ENCODE assay signal across 17 cellular contexts in the genomic region with DNA sequence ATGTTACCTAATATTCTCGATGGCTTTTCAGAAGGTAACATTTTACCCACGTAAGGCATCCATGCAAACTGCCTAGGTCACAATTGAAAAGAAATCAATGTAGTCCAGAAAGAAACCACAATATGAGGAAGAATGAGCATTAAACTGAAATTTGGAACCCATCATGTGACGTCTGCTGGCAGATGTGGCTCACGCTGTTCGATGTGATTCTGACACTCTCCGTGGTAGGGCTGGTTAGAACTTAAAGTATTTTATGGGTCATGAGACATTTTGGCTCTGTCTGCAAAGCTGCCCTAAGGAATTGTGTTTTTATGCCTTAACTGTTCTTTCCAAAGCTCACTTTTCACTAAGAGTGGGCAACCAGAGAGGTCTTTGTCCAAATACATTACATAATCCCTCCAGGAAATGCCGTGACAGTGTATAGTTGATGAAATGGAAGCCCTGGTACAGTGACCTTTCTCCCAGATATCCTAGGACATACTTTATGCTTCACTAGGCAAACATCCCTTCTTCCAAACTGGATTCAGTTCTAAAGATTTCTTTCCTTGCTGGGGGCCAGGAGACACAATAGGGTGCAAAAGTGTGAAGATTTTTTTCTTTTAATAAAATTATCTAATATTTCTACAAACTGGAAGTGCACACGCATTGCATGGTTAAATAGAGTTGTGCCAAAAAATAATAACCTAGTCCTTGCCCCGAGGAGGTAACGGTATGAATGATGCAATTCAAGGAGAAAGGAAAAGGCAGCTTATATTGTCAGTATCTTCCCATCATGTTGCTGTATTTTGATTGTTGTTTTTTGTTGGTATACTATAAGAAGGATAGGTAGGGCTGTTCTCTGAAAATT.
DNase-seq lines count a peak whose midpoint lies in the region; ATAC-seq, FAIRE-seq and TF ChIP-seq lines count a peak whose summit lies in the region.
"Had no signal": no experiment of that assay in that cellular context is flagged by ENCODE, and none has a peak within 500 bp of the region (broad histone marks: within the 10 kb centered on the region; RNA-seq: fewer than 3 reads in every experiment).

No MANE protein-coding gene starts in this region.

- TF ChIP-seq RAD21 in H1 (IDR thresholded peaks at IDR 0.05 in 1 of 2, conservative IDR thresholded peaks at IDR 0.05 in 1 of 2; ENCODE audit: low read depth in 2 of 2, low read length in 2 of 2) = no peak

- no peak overlapping the region for H2BK5ac ChIP-seq in H1 (ENCODE audit: low read depth, low read length)

- TF ChIP-seq POLR2A in H1 (IDR thresholded peaks at IDR 0.05; ENCODE audit: control extremely low read depth in 1 of 2, low read depth in 2 of 2, low read length in 2 of 2) (no peak), stomach (IDR thresholded peaks at IDR 0.05) (no peak)

- H3K18ac ChIP-seq in H1 (ENCODE audit: extremely low read depth, low read length) = no peak overlapping the region

- H3K79me1 ChIP-seq in H1 (ENCODE audit: low read depth, low read length) = no peaks in the 10 kb centered on the region

- H2BK15ac ChIP-seq in H1 (ENCODE audit: low read length) = no peak overlapping the region

- no peak overlapping the region for H3K4ac ChIP-seq in H1 (replicated peaks; ENCODE audit: insufficient read length, low read depth, low read length)

- H4K20me1 ChIP-seq in H1 (replicated peaks in 1 of 2; ENCODE audit: control insufficient read depth in 1 of 2, insufficient read depth in 2 of 2, low read length in 2 of 2) = no peaks in the 10 kb centered on the region

- H3K14ac ChIP-seq in H1 (ENCODE audit: insufficient read length) = no peak overlapping the region

- POLR2A ChIA-PET in H1 (lab: Charles Lee; ENCODE audit: partially characterized antibody) = no interaction called here

- no peak overlapping the region for H3K27ac ChIP-seq in H1 (ENCODE audit: low read depth, low read length)
- H3K27ac ChIP-seq in lower lobe of right lung = no peak overlapping the region
- no peak overlapping the region for H3K27ac ChIP-seq in stomach
- H3K27ac ChIP-seq: dorsolateral prefrontal cortex had no signal

- 88% methylated on average over 10 of the region's 10 CpGs; no CpG with 5 or more reads in 1 of the 2 experiments for WGBS in H1 (ENCODE audit: extremely low coverage in 1 of 2, insufficient coverage in 1 of 2, insufficient read length in 1 of 2, insufficient replicate concordance in 2 of 2, low coverage in 1 of 2, low lambda C conversion rate in 2 of 2, missing lambda C conversion rate in 1 of 2), 2 experiments
- 57 to 75% (median 68%) methylated on average over 10 of the region's 10 CpGs for WGBS in stomach, 5 donors

- TF ChIP-seq CTCF in H1 (IDR thresholded peaks at IDR 0.05; ENCODE audit: control extremely low read depth in 1 of 3, insufficient read depth in 1 of 3, low read depth in 1 of 3, low read length in 3 of 3) = no peak
- no peak for TF ChIP-seq CTCF in lower lobe of right lung (IDR thresholded peaks at IDR 0.05)
- no peak for TF ChIP-seq CTCF in stomach (IDR thresholded peaks at IDR 0.05)

- DNase-seq in AG20443 (ENCODE audit: low spot score) (peak; percentile 14), NCI-H460 (ENCODE audit: extremely low read depth, low read depth) (peak; percentile 61), H1 (ENCODE audit: low read depth in 1 of 2, low spot score in 2 of 2) (no peak), lower lobe of right lung (no peak), stomach (no peak), NCI-H526 (lab: John Stamatoyannopoulos, UW) (no peak)
- DNase-seq: activated CD4-positive, alpha-beta T cell treated with anti-CD3 and anti-CD28 coated beads, Interleukin-2, amount 50 U/mL, for 1 hour; activated naive CD4-positive, alpha-beta T cell treated with anti-CD3 and anti-CD28 coated beads, Interleukin-2, amount 50 U/mL, for 16 hours; dorsolateral prefrontal cortex; naive B cell; NCI-H345; stimulated activated CD4-positive, alpha-beta T cell treated with anti-CD3 and anti-CD28 coated beads, Interleukin-1b, Interleukin-23, amount 100 ng/mL, for 48 hours; stimulated activated naive CD8-positive, alpha-beta T cell treated with anti-CD3 and anti-CD28 coated beads, Interleukin-15, amount 100 ng/mL, for 72 hours had no signal

- H3K56ac ChIP-seq in H1 (replicated peaks; ENCODE audit: insufficient read length, low read depth, low read length) = no peak overlapping the region

- H2BK12ac ChIP-seq in H1 (ENCODE audit: low read depth, low read length) = no peak overlapping the region

- H3K36me3 ChIP-seq in H1 (ENCODE audit: control insufficient read depth in 2 of 4, insufficient read depth in 4 of 4, low read length in 3 of 4) = no peaks in the 10 kb centered on the region
- no peaks in the 10 kb centered on the region for H3K36me3 ChIP-seq in lower lobe of right lung
- no peaks in the 10 kb centered on the region for H3K36me3 ChIP-seq in stomach

- H3K23me2 ChIP-seq in H1 (ENCODE audit: low read depth, low read length) = no peaks in the 10 kb centered on the region

- H3K4me2 ChIP-seq in H1 (ENCODE audit: insufficient read depth in 1 of 2, low read depth in 2 of 2, low read length in 2 of 2) = no peak overlapping the region

- no peak overlapping the region for H4K91ac ChIP-seq in H1 (replicated peaks; ENCODE audit: insufficient read length, low read length)

- no peak for FAIRE-seq in H1 (lab: Jason Lieb, UNC)
- FAIRE-seq: GM19239 had no signal

- H2BK20ac ChIP-seq in H1 (ENCODE audit: low read length) = no peak overlapping the region

- CTCF ChIA-PET in H1 (lab: Charles Lee; ENCODE audit: partially characterized antibody) = interaction anchor here (1.5 kb wide), 1 partner anchor 363 kb away, joined by 3 read pairs; no protein-coding TSS in a partner anchor

- H3K9ac ChIP-seq in H1 (replicated peaks in 1 of 4; ENCODE audit: extremely low read depth in 1 of 4, low read depth in 3 of 4, low read length in 3 of 4) = no peak overlapping the region

- TF ChIP-seq EP300 in H1 (IDR thresholded peaks at IDR 0.05; ENCODE audit: borderline replicate concordance in 1 of 2, low read depth in 2 of 2, low read length in 2 of 2) = no peak
- no peak for TF ChIP-seq EP300 in stomach (IDR thresholded peaks at IDR 0.05)

- H3K4me3 ChIP-seq in H1 (ENCODE audit: extremely low read depth in 1 of 4, insufficient read depth in 2 of 4, low read depth in 3 of 4, low read length in 4 of 4) (no peak overlapping the region), lower lobe of right lung (no peak overlapping the region), stomach (no peak overlapping the region)

- H3K9me3 ChIP-seq in H1 (ENCODE audit: insufficient read depth in 2 of 2, low read depth in 1 of 2, low read length in 1 of 2) (no peaks in the 10 kb centered on the region), lower lobe of right lung (no peaks in the 10 kb centered on the region), stomach (no peaks in the 10 kb centered on the region)

- H4K8ac ChIP-seq in H1 (ENCODE audit: extremely low read depth, insufficient read depth, low read length) = no peak overlapping the region

- H2AK5ac ChIP-seq in H1 (ENCODE audit: low read depth, low read length) = no peak overlapping the region

- H3K27me3 ChIP-seq in H1 (replicated peaks in 1 of 4; ENCODE audit: control insufficient read depth in 3 of 4, extremely low read depth in 1 of 4, insufficient read depth in 3 of 4, low read length in 3 of 4) = no peaks in the 10 kb centered on the region
- H3K27me3 ChIP-seq in lower lobe of right lung (ENCODE audit: low read depth) = no peaks in the 10 kb centered on the region
- no peaks in the 10 kb centered on the region for H3K27me3 ChIP-seq in stomach
- H3K27me3 ChIP-seq: dorsolateral prefrontal cortex had no signal

- no peaks in the 10 kb centered on the region for H3K79me2 ChIP-seq in H1 (ENCODE audit: control insufficient read depth in 1 of 2, insufficient read depth in 2 of 2, low read length in 2 of 2)

- peak; percentile 21 to 60 for ATAC-seq in lower lobe of right lung
- ATAC-seq in GM19397 (IDR thresholded peaks at IDR 0.05; ENCODE audit: unreplicated experiment) = no peak
- no peak for ATAC-seq in SK-N-SH treated with all-trans-retinoic acid at 6 μM for 48 hours
- ATAC-seq: HCT116; stimulated activated naive CD8-positive, alpha-beta T cell treated with anti-CD3 and anti-CD28 coated beads, Interleukin-15, amount 100 ng/mL, for 72 hours had no signal

- H4K5ac ChIP-seq in H1 (ENCODE audit: insufficient read length, low read depth, low read length) = no peak overlapping the region

- H3K23ac ChIP-seq in H1 (ENCODE audit: insufficient read length) = no peak overlapping the region

- H2BK120ac ChIP-seq in H1 (replicated peaks; ENCODE audit: low read depth, low read length) = no peak overlapping the region

- peak overlapping the region; percentile 70 for H2AFZ ChIP-seq in H1 (ENCODE audit: low read length)

- intact Hi-C loops in lower lobe of right lung (cut with DNase I) = no loop called here
- intact Hi-C loops in stomach (cut with DNase I; ENCODE audit: low total_unique reads) = no loop called here

- H3K4me1 ChIP-seq in H1 (replicated peaks in 1 of 4; ENCODE audit: control insufficient read depth in 3 of 4, insufficient read depth in 4 of 4, low read length in 3 of 4) (peaks cover 0 to 4% (median under 1%) of the 10 kb centered on the region in 4 experiments; a peak in 3 of 7 replicates), lower lobe of right lung (peaks cover 9% of the 10 kb centered on the region), stomach (peaks cover 0 to 14% (median 5%) of the 10 kb centered on the region in 4 donors)

TF ChIP-seq in H1, 55 proteins besides CTCF, POLR2A, EP300 and RAD21:
- TF ChIP-seq NRF1 (IDR thresholded peaks at IDR 0.05; ENCODE audit: low read depth, low read length) (no peak), BACH1 (IDR thresholded peaks at IDR 0.05; ENCODE audit: low read length) (no peak), HDAC6 (IDR thresholded peaks at IDR 0.05; ENCODE audit: low read depth, low read length) (no peak)

TF ChIP-seq in SK-N-SH treated with all-trans-retinoic acid at 6 μM for 48 hours, 23 proteins besides CTCF, POLR2A, EP300 and RAD21 (continues in another document):
- TF ChIP-seq ZC3H10 (CRISPR knock-in tag; IDR thresholded peaks at IDR 0.05) = no peak
- no peak for TF ChIP-seq ZNF8 (CRISPR knock-in tag; IDR thresholded peaks at IDR 0.05)
- TF ChIP-seq ZNF565 (CRISPR knock-in tag; conservative IDR thresholded peaks at IDR 0.05; ENCODE audit: low read depth) = no peak
- no peak for TF ChIP-seq PATZ1 (CRISPR knock-in tag; IDR thresholded peaks at IDR 0.05; ENCODE audit: borderline replicate concordance)

Comparison
In these comparisons a context has a peak if more than half of its experiments do, and no peak if none do; other contexts are left out.
1. DNase-seq: peak in AG20443 (single experiment) and NCI-H460 (single experiment); none in H1 (0 of 2), lower lobe of right lung (single experiment), stomach (single experiment) and NCI-H526 (0 of 2).
2. ATAC-seq: peak in lower lobe of right lung (2 of 2); none in GM19397 (single experiment) and SK-N-SH treated with all-trans-retinoic acid at 6 μM for 48 hours (single experiment).